ENCODE assay signal across 3 cellular contexts in the genomic region with DNA sequence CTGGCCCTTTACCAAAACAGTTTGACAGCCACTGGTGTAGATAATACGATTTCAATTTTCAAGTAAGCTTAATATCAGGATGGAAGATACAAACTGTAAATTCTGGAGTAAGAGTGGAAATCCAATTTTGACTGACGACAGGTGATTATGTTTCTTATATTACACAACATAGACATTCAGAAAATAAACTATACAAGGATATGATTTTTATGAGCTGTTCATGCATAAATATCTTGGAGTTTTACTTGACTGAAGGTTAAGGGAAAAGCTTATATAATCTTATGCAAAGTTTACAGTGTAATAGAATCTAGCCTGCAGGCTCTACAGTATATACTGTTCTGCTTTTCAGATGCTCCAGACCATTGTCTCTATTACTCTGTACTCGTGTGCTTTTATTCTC.
"Had no signal": no experiment of that assay in that cellular context is flagged by ENCODE, and none has a peak within 500 bp of the region (broad histone marks: within the 10 kb centered on the region; RNA-seq: fewer than 3 reads in every experiment).

No MANE protein-coding gene starts in this region.

- ATAC-seq: GM12878 had no signal

- DNase-seq: GDM1, GF-D8 had no signal

- H3K4me3 ChIP-seq: GM12878 had no signal
